ENCODE assay signal across 13 cellular contexts in the genomic region with DNA sequence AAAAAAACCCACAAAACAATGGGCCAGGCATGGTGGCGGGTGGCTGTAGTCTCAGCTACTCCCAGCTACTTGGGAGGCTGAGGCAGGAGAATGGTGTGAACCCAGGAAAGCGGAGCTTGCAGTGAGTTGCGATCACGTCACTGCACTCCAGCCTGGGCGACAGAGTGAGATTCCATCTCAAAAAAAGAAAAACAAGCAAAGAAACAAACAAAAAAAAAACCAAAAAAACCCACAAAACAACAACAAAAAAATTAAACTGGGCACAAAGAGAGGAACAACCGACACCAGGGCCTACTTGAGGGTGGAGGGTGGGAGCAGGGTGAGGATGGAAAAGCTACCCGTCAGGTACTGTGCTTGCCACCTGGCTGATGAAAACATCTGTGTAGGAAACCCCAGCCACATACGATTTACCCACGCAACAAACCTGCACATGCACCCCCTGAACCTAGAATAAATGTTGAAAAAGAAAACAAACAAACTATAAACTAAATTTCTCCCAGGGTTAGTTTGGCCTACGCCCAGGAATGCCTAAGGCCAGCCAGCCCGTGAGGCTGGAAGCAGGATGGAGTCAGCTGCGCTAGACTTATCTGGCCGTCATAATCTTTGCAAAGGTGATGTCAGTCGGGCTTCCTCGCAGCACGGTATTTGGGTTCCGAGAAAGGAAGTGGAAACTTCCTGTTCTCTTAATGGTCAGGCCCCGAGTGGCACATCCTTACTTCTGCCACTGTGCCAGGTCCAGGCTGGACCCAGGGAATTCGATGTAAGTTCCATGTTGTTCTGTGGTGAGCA. TPM values are rescaled to one million over a fixed set of nuclear protein-coding genes. Genes with fewer than 3 reads are reported as not detected.
DNase-seq lines count a peak whose midpoint lies in the region; ATAC-seq and TF ChIP-seq lines count a peak whose summit lies in the region.
"Had no signal": no experiment of that assay in that cellular context is flagged by ENCODE, and none has a peak within 500 bp of the region (broad histone marks: within the 10 kb centered on the region; RNA-seq: fewer than 3 reads in every experiment).

No MANE protein-coding gene starts in this region.

- H3K4me3 ChIP-seq in choroid plexus epithelial cell (ENCODE audit: low read depth, low read length) = no peak overlapping the region
- H3K4me3 ChIP-seq in trophoblast cell (ENCODE audit: low read depth, low read length) = no peak overlapping the region
- H3K4me3 ChIP-seq: dorsolateral prefrontal cortex had no signal

- H3K79me2 ChIP-seq in trophoblast cell (ENCODE audit: control insufficient read depth, insufficient read depth, low read length, poor library complexity) = no peaks in the 10 kb centered on the region

- DNase-seq in GF-D8 (lab: John Stamatoyannopoulos, UW) (peak; percentile 6), NCI-H226 (peak; percentile 11), choroid plexus epithelial cell (ENCODE audit: low read depth) (peak; percentile 59), trophoblast cell (peak; percentile 71 to 82), hippocampal formation (lab: John Stamatoyannopoulos, UW) (no peak)
- DNase-seq in stimulated activated CD8-positive, alpha-beta memory T cell treated with anti-CD3 and anti-CD28 coated beads, Interleukin-4, amount 100 ng/mL, for 48 hours = no peak
- DNase-seq: activated CD4-positive, alpha-beta T cell treated with anti-CD3 and anti-CD28 coated beads for 1 hour; CD4-positive, alpha-beta memory T cell; dorsolateral prefrontal cortex; HFFc6 had no signal

- H2AK5ac ChIP-seq in trophoblast cell (ENCODE audit: low read length) = no peak overlapping the region

- no peak overlapping the region for H2BK5ac ChIP-seq in trophoblast cell (ENCODE audit: low read depth, low read length, poor library complexity)

- H2BK12ac ChIP-seq in trophoblast cell (ENCODE audit: low read length) = no peak overlapping the region

- TF ChIP-seq CTCF in choroid plexus epithelial cell (conservative IDR thresholded peaks at IDR 0.05; ENCODE audit: low read depth, low read length) = no peak

- H4K8ac ChIP-seq in trophoblast cell (ENCODE audit: low read depth, low read length) = no peak overlapping the region

- H3K27me3 ChIP-seq in trophoblast cell (ENCODE audit: insufficient read depth, low read length) = no peaks in the 10 kb centered on the region
- H3K27me3 ChIP-seq: dorsolateral prefrontal cortex had no signal

- H3K79me1 ChIP-seq in trophoblast cell (ENCODE audit: low read length) = no peaks in the 10 kb centered on the region

- H3K4ac ChIP-seq in trophoblast cell (ENCODE audit: low read depth, low read length) = no peak overlapping the region

- H2AFZ ChIP-seq in trophoblast cell (ENCODE audit: insufficient read depth, low read length, poor library complexity) = no peak overlapping the region

- ATAC-seq in GM19035 (IDR thresholded peaks at IDR 0.05; ENCODE audit: unreplicated experiment) = no peak
- ATAC-seq in GM21576 (IDR thresholded peaks at IDR 0.05; ENCODE audit: unreplicated experiment) = no peak
- ATAC-seq: activated naive CD4-positive, alpha-beta T cell treated with anti-CD3 and anti-CD28 coated beads, Interleukin-2, amount 50 U/mL, for 72 hours had no signal

- no peaks in the 10 kb centered on the region for H3K36me3 ChIP-seq in trophoblast cell (ENCODE audit: control insufficient read depth in 1 of 2, insufficient read depth in 2 of 2, low read length in 2 of 2)

- no peaks in the 10 kb centered on the region for H3K4me1 ChIP-seq in trophoblast cell (ENCODE audit: control insufficient read depth in 1 of 2, insufficient read depth in 2 of 2, low read length in 2 of 2)

- H2BK120ac ChIP-seq in trophoblast cell (ENCODE audit: insufficient read depth, low read length, poor library complexity) = no peak overlapping the region

- H3K4me2 ChIP-seq in trophoblast cell (ENCODE audit: low read length) = no peak overlapping the region

- H3K27ac ChIP-seq in trophoblast cell (ENCODE audit: low read depth, low read length) = no peak overlapping the region

- no peak overlapping the region for H3K14ac ChIP-seq in trophoblast cell (ENCODE audit: low read length)

- no peaks in the 10 kb centered on the region for H3K9me3 ChIP-seq in trophoblast cell (ENCODE audit: insufficient read depth, low read depth, low read length)

- H4K12ac ChIP-seq in trophoblast cell (ENCODE audit: low read depth, low read length) = no peak overlapping the region

- H3K23ac ChIP-seq in trophoblast cell (ENCODE audit: low read length) = no peak overlapping the region

- WGBS in trophoblast cell (ENCODE audit: extremely low coverage, insufficient coverage, insufficient read length) = no CpG with 5 or more reads among the region's 19 CpGs

- no peak overlapping the region for H3K9ac ChIP-seq in trophoblast cell (ENCODE audit: low read length)

- H4K91ac ChIP-seq in trophoblast cell (ENCODE audit: low read depth, low read length) = no peak overlapping the region

- no peak overlapping the region for H3K18ac ChIP-seq in trophoblast cell (ENCODE audit: low read length)

RNA-seq across cellular contexts. Expression of a gene that starts 21.9 kb away (rescaled TPM):
- 155 and 156 TPM in 2 replicates for polyA plus RNA-seq in trophoblast cell (2013)

RNA-seq across cellular contexts. Expression of a gene that starts 30.7 kb away (rescaled TPM):
- polyA plus RNA-seq in trophoblast cell (2013) = not detected in 2 replicates

RNA-seq across cellular contexts. Expression of a gene that starts 49.6 kb away (rescaled TPM):
- 7.6 and 8.4 TPM in 2 replicates for polyA plus RNA-seq in trophoblast cell (2013)
- polyA plus RNA-seq: CD4-positive, alpha-beta memory T cell had no signal

RNA-seq across cellular contexts. Expression of a gene that starts 56.4 kb away (rescaled TPM):
- polyA plus RNA-seq in trophoblast cell (2013) = 43.3 and 46.1 TPM in 2 replicates

Comparison
In these comparisons a context has a peak if more than half of its experiments do, and no peak if none do; other contexts are left out.
1. DNase-seq: peak in GF-D8 (single experiment), NCI-H226 (single experiment), choroid plexus epithelial cell (single experiment) and trophoblast cell (2 of 2); none in hippocampal formation (0 of 2) and stimulated activated CD8-positive, alpha-beta memory T cell treated with anti-CD3 and anti-CD28 coated beads, Interleukin-4, amount 100 ng/mL, for 48 hours (single experiment).